11 cellular contexts compared by ENCODE assay signal in the genomic region with DNA sequence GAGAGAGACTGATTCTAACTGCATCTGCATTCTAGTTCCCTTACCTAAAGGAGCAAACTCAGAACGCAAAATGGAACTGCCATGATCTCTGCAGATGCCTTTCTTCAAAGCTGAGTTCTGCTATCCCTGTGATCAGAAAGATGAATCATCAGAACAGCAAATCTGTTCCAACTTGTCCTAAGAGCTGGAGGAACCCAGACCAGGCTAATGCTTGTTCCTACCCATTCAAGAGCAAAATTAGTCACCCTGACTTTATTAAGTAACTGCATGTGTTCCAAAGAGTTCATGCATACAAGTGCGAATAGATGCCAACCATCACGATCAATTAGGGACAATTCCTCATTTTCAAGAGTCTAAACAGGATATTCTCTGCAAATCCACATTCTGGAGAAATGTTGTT. TPM values are rescaled to one million over a fixed set of nuclear protein-coding genes. Genes with fewer than 3 reads are reported as not detected.
DNase-seq lines count a peak whose midpoint lies in the region; TF ChIP-seq lines count a peak whose summit lies in the region.
"Had no signal": no experiment of that assay in that cellular context is flagged by ENCODE, and none has a peak within 500 bp of the region (broad histone marks: within the 10 kb centered on the region; RNA-seq: fewer than 3 reads in every experiment).

No MANE protein-coding gene starts in this region.

- TF ChIP-seq EP300 in suprapubic skin (IDR thresholded peaks at IDR 0.05) = no peak

- H3K4me1 Mint-ChIP-seq in activated naive CD4-positive, alpha-beta T cell treated with anti-CD3 and anti-CD28 coated beads for 36 hours (ENCODE audit: low read depth) = peaks cover 57% of the 10 kb centered on the region

- peak overlapping the region; percentile 76 for H3K9ac ChIP-seq in adipocyte (ENCODE audit: low read length)
- H3K9ac ChIP-seq: BLaER1 had no signal

- intact Hi-C loops in activated naive CD4-positive, alpha-beta T cell treated with anti-CD3 and anti-CD28 coated beads for 36 hours (cut with micrococcal nuclease) = no loop called here

- no peaks in the 10 kb centered on the region for H3K9me3 ChIP-seq in adipocyte (ENCODE audit: control insufficient read depth, low read length)
- no peaks in the 10 kb centered on the region for H3K9me3 ChIP-seq in suprapubic skin
- H3K9me3 ChIP-seq: body of pancreas had no signal

- no peaks in the 10 kb centered on the region for H3K27me3 Mint-ChIP-seq in activated naive CD4-positive, alpha-beta T cell treated with anti-CD3 and anti-CD28 coated beads for 36 hours (ENCODE audit: low read depth)

- no peaks in the 10 kb centered on the region for H3K27me3 ChIP-seq in adipocyte (replicated peaks; ENCODE audit: control insufficient read depth, insufficient read depth, low read length)
- H3K27me3 ChIP-seq in suprapubic skin = no peaks in the 10 kb centered on the region
- H3K27me3 ChIP-seq: BLaER1, body of pancreas had no signal

- H3K4me1 ChIP-seq in adipocyte (ENCODE audit: control insufficient read depth, insufficient read depth, low read length) (peaks cover 36% of the 10 kb centered on the region), suprapubic skin (peaks cover 66% of the 10 kb centered on the region)

- 43% methylated on average over 3 of the region's 3 CpGs for WGBS in suprapubic skin

- no peak for TF ChIP-seq CTCF in suprapubic skin (IDR thresholded peaks at IDR 0.05)

- H3K36me3 ChIP-seq in adipocyte (ENCODE audit: control insufficient read depth, insufficient read depth, low read length, severe bottlenecking) = no peaks in the 10 kb centered on the region
- no peaks in the 10 kb centered on the region for H3K36me3 ChIP-seq in suprapubic skin

- H3K4me3 ChIP-seq in adipocyte (ENCODE audit: low read length) (peak overlapping the region; percentile 77), suprapubic skin (no peak overlapping the region)
- H3K4me3 ChIP-seq: BLaER1, body of pancreas had no signal

- H3K27ac ChIP-seq in suprapubic skin = peak overlapping the region; percentile 82
- H3K27ac ChIP-seq: BLaER1 had no signal

- no peak for TF ChIP-seq POLR2A in suprapubic skin (IDR thresholded peaks at IDR 0.05)

- CTCF ChIA-PET in activated naive CD4-positive, alpha-beta T cell treated with anti-CD3 and anti-CD28 coated beads for 36 hours (lab: Charles Lee) = no interaction called here

- DNase-seq in activated naive CD4-positive, alpha-beta T cell treated with anti-CD3 and anti-CD28 coated beads for 36 hours = no peak
- no peak for DNase-seq in activated naive CD4-positive, alpha-beta T cell treated with anti-CD3 and anti-CD28 coated beads, Interleukin-2, amount 50 U/mL, for 16 hours
- peak; percentile 73 for DNase-seq in adipocyte (ENCODE audit: low read depth)
- peak; percentile 95 for DNase-seq in iris pigment epithelial cell (ENCODE audit: low read depth)
- no peak for DNase-seq in suprapubic skin (ENCODE audit: low spot score in 2 of 2)
- DNase-seq in stimulated activated CD4-positive, alpha-beta T cell treated with anti-CD3 and anti-CD28 coated beads, Interleukin-4, amount 100 ng/mL, for 1 hour = no peak
- no peak for DNase-seq in SIG-M5 treated with dmso at 0.1 percent for 504 hours (lab: John Stamatoyannopoulos, UW; ENCODE audit: unreplicated experiment)
- no peak for DNase-seq in NCI-H510A (lab: John Stamatoyannopoulos, UW)
- DNase-seq: body of pancreas, NCI-H1930 had no signal

- H3K9me3 Mint-ChIP-seq in activated naive CD4-positive, alpha-beta T cell treated with anti-CD3 and anti-CD28 coated beads for 36 hours = no peaks in the 10 kb centered on the region

- peak overlapping the region; percentile 48 for H3K27ac Mint-ChIP-seq in activated naive CD4-positive, alpha-beta T cell treated with anti-CD3 and anti-CD28 coated beads for 36 hours

- no peak overlapping the region for H3K4me3 Mint-ChIP-seq in activated naive CD4-positive, alpha-beta T cell treated with anti-CD3 and anti-CD28 coated beads for 36 hours

- peaks cover 17% of the 10 kb centered on the region for H3K36me3 Mint-ChIP-seq in activated naive CD4-positive, alpha-beta T cell treated with anti-CD3 and anti-CD28 coated beads for 36 hours (ENCODE audit: low read depth)

RNA-seq across cellular contexts. Expression of a gene that starts 46.5 kb away (rescaled TPM):
- 10 to 100 TPM; 35.9 to 36.6 TPM for total RNA-seq in activated naive CD4-positive, alpha-beta T cell treated with anti-CD3 and anti-CD28 coated beads for 36 hours
- 100 to 1,000 TPM in 1 of 4 donors, 10 to 100 TPM in 3; 37.0 to 100 (median 69.3) TPM for total RNA-seq in suprapubic skin

Comparison
In these comparisons a context has a peak if more than half of its experiments do, and no peak if none do; other contexts are left out.
1. DNase-seq: peak in adipocyte (single experiment) and iris pigment epithelial cell (single experiment); none in activated naive CD4-positive, alpha-beta T cell treated with anti-CD3 and anti-CD28 coated beads for 36 hours (single experiment), activated naive CD4-positive, alpha-beta T cell treated with anti-CD3 and anti-CD28 coated beads, Interleukin-2, amount 50 U/mL, for 16 hours (single experiment), suprapubic skin (0 of 2), stimulated activated CD4-positive, alpha-beta T cell treated with anti-CD3 and anti-CD28 coated beads, Interleukin-4, amount 100 ng/mL, for 1 hour (single experiment), SIG-M5 treated with dmso at 0.1 percent for 504 hours (single experiment) and NCI-H510A (single experiment).